ENCODE assay signal across 18 cellular contexts in genomic region chrX:154349359-154349935, GRCh38. TPM values are rescaled to one million over a fixed set of nuclear protein-coding genes. Genes with fewer than 3 reads are reported as not detected.
DNase-seq lines count a peak whose midpoint lies in the region; ATAC-seq and TF ChIP-seq lines count a peak whose summit lies in the region.
"Had no signal": no experiment of that assay in that cellular context is flagged by ENCODE, and none has a peak within 500 bp of the region (broad histone marks: within the 10 kb centered on the region; RNA-seq: fewer than 3 reads in every experiment).

No MANE protein-coding gene starts in this region.

- H3K4me3 Mint-ChIP-seq in CD4-positive, CD25-positive, alpha-beta regulatory T cell, result peak overlapping the region; percentile 31 to 89 (median 57)
- no peak overlapping the region for H3K4me3 Mint-ChIP-seq in activated CD8-positive, alpha-beta T cell treated with anti-CD3 and anti-CD28 coated beads, Interleukin-2, amount 10 ng/mL, durations not matched to agents 7 days and 5 days
- H3K4me3 Mint-ChIP-seq in naive thymus-derived CD8-positive, alpha-beta T cell, result peak overlapping the region in 5 of 10 donors; percentile 7 to 62 (median 45)
- H3K4me3 Mint-ChIP-seq: activated T-helper 17 cell treated with anti-CD3 and anti-CD28 coated beads, Interleukin-2, amount 50 U/mL, for 72 hours had no signal

- intact Hi-C loops in stomach (cut with DNase I; ENCODE audit: low total_unique reads), result no loop called here
- intact Hi-C loops in left colon (cut with DNase I, micrococcal nuclease), result no loop called here

- peaks cover 8% of the 10 kb centered on the region for H3K36me3 Mint-ChIP-seq in CD4-positive, CD25-positive, alpha-beta regulatory T cell
- H3K36me3 Mint-ChIP-seq in activated CD8-positive, alpha-beta T cell treated with anti-CD3 and anti-CD28 coated beads, Interleukin-2, amount 10 ng/mL, durations not matched to agents 7 days and 5 days (ENCODE audit: low read depth), result peaks cover 33% of the 10 kb centered on the region
- peaks cover 0 to 30% (median 0%) of the 10 kb centered on the region in 3 donors for H3K36me3 Mint-ChIP-seq in naive thymus-derived CD8-positive, alpha-beta T cell

- H3K27ac Mint-ChIP-seq in CD4-positive, CD25-positive, alpha-beta regulatory T cell, result peak overlapping the region in 1 of 3 donors; percentile 69
- H3K27ac Mint-ChIP-seq in activated CD8-positive, alpha-beta T cell treated with anti-CD3 and anti-CD28 coated beads, Interleukin-2, amount 10 ng/mL, durations not matched to agents 7 days and 5 days, result peak overlapping the region; percentile 49
- peak overlapping the region in 8 of 10 donors; percentile 19 to 95 (median 82) for H3K27ac Mint-ChIP-seq in naive thymus-derived CD8-positive, alpha-beta T cell
- H3K27ac Mint-ChIP-seq: activated T-helper 17 cell treated with anti-CD3 and anti-CD28 coated beads, Interleukin-2, amount 50 U/mL, for 72 hours had no signal

- CTCF ChIA-PET in activated CD8-positive, alpha-beta T cell treated with anti-CD3 and anti-CD28 coated beads, Interleukin-2, amount 10 ng/mL, durations not matched to agents 7 days and 5 days (lab: Charles Lee), result no interaction called here

- H3K27me3 ChIP-seq in CD4-positive, CD25-positive, alpha-beta regulatory T cell (ENCODE audit: control insufficient read depth, insufficient read depth, low read length), result no peaks in the 10 kb centered on the region
- no peaks in the 10 kb centered on the region for H3K27me3 ChIP-seq in stomach
- H3K27me3 ChIP-seq: body of pancreas had no signal

- H3K4me3 ChIP-seq in CD4-positive, CD25-positive, alpha-beta regulatory T cell (ENCODE audit: low read depth, low read length), result no peak overlapping the region
- no peak overlapping the region for H3K4me3 ChIP-seq in stomach
- H3K4me3 ChIP-seq: body of pancreas had no signal

- no peak for TF ChIP-seq POLR2A in stomach (IDR thresholded peaks at IDR 0.05)

- no peak for ATAC-seq in CD4-positive, CD25-positive, alpha-beta regulatory T cell (ENCODE audit: low read depth in 2 of 2)
- no peak for ATAC-seq in activated CD8-positive, alpha-beta T cell treated with anti-CD3 and anti-CD28 coated beads, Interleukin-2, amount 10 ng/mL, durations not matched to agents 7 days and 5 days
- no peak for ATAC-seq in naive thymus-derived CD8-positive, alpha-beta T cell
- ATAC-seq in HG03460 (IDR thresholded peaks at IDR 0.05; ENCODE audit: unreplicated experiment) (no peak), left colon (no peak)
- ATAC-seq: activated T-helper 17 cell treated with anti-CD3 and anti-CD28 coated beads, Interleukin-2, amount 50 U/mL, for 72 hours; body of pancreas had no signal

- peaks cover 41% of the 10 kb centered on the region for H3K36me3 ChIP-seq in CD4-positive, CD25-positive, alpha-beta regulatory T cell (ENCODE audit: control insufficient read depth, insufficient read depth, low read length)
- H3K36me3 ChIP-seq in stomach, result peaks cover 18 to 64% (median 62%) of the 10 kb centered on the region in 4 donors

- no peaks in the 10 kb centered on the region for H3K27me3 Mint-ChIP-seq in CD4-positive, CD25-positive, alpha-beta regulatory T cell
- no peaks in the 10 kb centered on the region for H3K27me3 Mint-ChIP-seq in activated CD8-positive, alpha-beta T cell treated with anti-CD3 and anti-CD28 coated beads, Interleukin-2, amount 10 ng/mL, durations not matched to agents 7 days and 5 days (ENCODE audit: low read depth)
- H3K27me3 Mint-ChIP-seq in naive thymus-derived CD8-positive, alpha-beta T cell, result no peaks in the 10 kb centered on the region
- H3K27me3 Mint-ChIP-seq: activated T-helper 17 cell treated with anti-CD3 and anti-CD28 coated beads, Interleukin-2, amount 50 U/mL, for 72 hours had no signal

- WGBS in stomach, 5 donors, result 50 to 84% (median 77%) methylated on average over 2 to 19 of the region's 19 CpGs; no CpG with 5 or more reads in 1 of the 5 donors

- peak overlapping the region; percentile 55 for H3K27ac ChIP-seq in CD4-positive, CD25-positive, alpha-beta regulatory T cell (ENCODE audit: insufficient read depth, low read length, poor library complexity, severe bottlenecking)
- H3K27ac ChIP-seq in stomach, result peak overlapping the region in 1 of 5 donors; percentile 26
- H3K27ac ChIP-seq: body of pancreas, C4-2B had no signal

- POLR2A ChIA-PET in activated CD8-positive, alpha-beta T cell treated with anti-CD3 and anti-CD28 coated beads, Interleukin-2, amount 10 ng/mL, durations not matched to agents 7 days and 5 days (lab: Charles Lee), result interaction anchor here (1.0 to 1.2 kb wide), 3 partner anchors 19 to 137 kb away, joined by 3 to 6 read pairs (median 4); partner anchors contain the start of gene UBL4A
- POLR2A ChIA-PET in naive thymus-derived CD8-positive, alpha-beta T cell (lab: Charles Lee), result interaction anchor here (0.9 to 6.4 kb wide), 9 partner anchors 8 to 198 kb away, joined by 3 to 101 read pairs (median 7); partner anchors contain the start of genes EMD, FLNA and IKBKG

- no peaks in the 10 kb centered on the region for H3K9me3 ChIP-seq in CD4-positive, CD25-positive, alpha-beta regulatory T cell (ENCODE audit: control insufficient read depth in 2 of 2, low read length in 2 of 2)
- H3K9me3 ChIP-seq in stomach, result no peaks in the 10 kb centered on the region
- H3K9me3 ChIP-seq: body of pancreas had no signal

- TF ChIP-seq CTCF in stomach (IDR thresholded peaks at IDR 0.05), result no peak

- no peak for TF ChIP-seq EP300 in stomach (IDR thresholded peaks at IDR 0.05)

- peaks cover 73% of the 10 kb centered on the region for H3K4me1 ChIP-seq in CD4-positive, CD25-positive, alpha-beta regulatory T cell (ENCODE audit: control insufficient read depth, insufficient read depth, low read length, poor library complexity, severe bottlenecking)
- H3K4me1 ChIP-seq in stomach, result peaks cover 0 to 18% (median 5%) of the 10 kb centered on the region in 4 donors
- H3K4me1 ChIP-seq: body of pancreas had no signal

- DNase-seq in CD4-positive, CD25-positive, alpha-beta regulatory T cell, result no peak
- DNase-seq in EL (peak; percentile 8), SIG-M5 (lab: John Stamatoyannopoulos, UW) (no peak), stomach (no peak), left colon (no peak)
- DNase-seq in activated CD8-positive, alpha-beta T cell treated with anti-CD3 and anti-CD28 coated beads, Interleukin-2, amount 10 ng/mL, durations not matched to agents 7 days and 5 days, result no peak
- DNase-seq in naive thymus-derived CD8-positive, alpha-beta T cell, result peak in 1 of 10 donors; percentile 59
- DNase-seq: activated CD4-positive, CD25-positive, alpha-beta regulatory T cell; body of pancreas; Karpas-422; NCI-H1436; NCI-H345; stimulated activated CD4-positive, alpha-beta T cell treated with anti-CD3 and anti-CD28 coated beads, Interleukin-4, amount 100 ng/mL, for 1 hour; SW 1271 had no signal

- peaks cover 0 to 2% (median 0%) of the 10 kb centered on the region in 7 donors for H3K9me3 Mint-ChIP-seq in CD4-positive, CD25-positive, alpha-beta regulatory T cell
- H3K9me3 Mint-ChIP-seq in activated CD8-positive, alpha-beta T cell treated with anti-CD3 and anti-CD28 coated beads, Interleukin-2, amount 10 ng/mL, durations not matched to agents 7 days and 5 days (ENCODE audit: insufficient read depth), result no peaks in the 10 kb centered on the region
- no peaks in the 10 kb centered on the region for H3K9me3 Mint-ChIP-seq in naive thymus-derived CD8-positive, alpha-beta T cell
- H3K9me3 Mint-ChIP-seq: activated T-helper 17 cell treated with anti-CD3 and anti-CD28 coated beads, Interleukin-2, amount 50 U/mL, for 72 hours had no signal

- peaks cover 0 to 66% (median 9%) of the 10 kb centered on the region in 4 donors for H3K4me1 Mint-ChIP-seq in CD4-positive, CD25-positive, alpha-beta regulatory T cell
- peaks cover 65% of the 10 kb centered on the region for H3K4me1 Mint-ChIP-seq in activated CD8-positive, alpha-beta T cell treated with anti-CD3 and anti-CD28 coated beads, Interleukin-2, amount 10 ng/mL, durations not matched to agents 7 days and 5 days (ENCODE audit: low read depth)
- H3K4me1 Mint-ChIP-seq in naive thymus-derived CD8-positive, alpha-beta T cell, result peaks cover 6 to 61% (median 48%) of the 10 kb centered on the region in 4 donors

RNA-seq across cellular contexts. Expression of gene FLNA, which starts 25.0 kb away (rescaled TPM):
- total RNA-seq in CD4-positive, CD25-positive, alpha-beta regulatory T cell, result 1,918 TPM
- polyA plus RNA-seq in CD4-positive, CD25-positive, alpha-beta regulatory T cell, result 100 to 1,000 TPM; 219 to 283 (median 250) TPM
- total RNA-seq in activated CD8-positive, alpha-beta T cell treated with anti-CD3 and anti-CD28 coated beads, Interleukin-2, amount 10 ng/mL, durations not matched to agents 7 days and 5 days, result 1,000 to 10,000 TPM; 1,371 to 1,454 TPM
- 100 to 1,000 TPM; 613 to 633 TPM for total RNA-seq in naive thymus-derived CD8-positive, alpha-beta T cell
- polyA plus RNA-seq in naive thymus-derived CD8-positive, alpha-beta T cell, result 100 to 1,000 TPM; 156 to 341 (median 169) TPM
- total RNA-seq in stomach (1,000 to 10,000 TPM in 4 of 5 donors, 100 to 1,000 TPM in 1; 638 to 3,511 (median 2,572) TPM), left colon (100 to 1,000 TPM in 1 of 2 donors, 10 to 100 TPM in 1; 84.2 to 741 TPM)
- polyA plus RNA-seq in stomach, result 1,000 to 10,000 TPM in 1 of 3 donors, 100 to 1,000 TPM in 1, 10 to 100 TPM in 1; 89.2 to 1,461 (median 171) TPM

RNA-seq across cellular contexts. Expression of gene EMD, which starts 29.6 kb away (rescaled TPM):
- 133 TPM for total RNA-seq in CD4-positive, CD25-positive, alpha-beta regulatory T cell
- polyA plus RNA-seq in CD4-positive, CD25-positive, alpha-beta regulatory T cell, result 10 to 100 TPM; 31.8 to 44.0 (median 34.6) TPM
- 10 to 100 TPM; 65.9 to 66.0 TPM for total RNA-seq in activated CD8-positive, alpha-beta T cell treated with anti-CD3 and anti-CD28 coated beads, Interleukin-2, amount 10 ng/mL, durations not matched to agents 7 days and 5 days
- 10 to 100 TPM; 90.4 to 95.4 TPM for total RNA-seq in naive thymus-derived CD8-positive, alpha-beta T cell
- 10 to 100 TPM; 35.5 to 37.1 (median 35.7) TPM for polyA plus RNA-seq in naive thymus-derived CD8-positive, alpha-beta T cell
- total RNA-seq in stomach, result 100 to 1,000 TPM in 1 of 5 donors, 10 to 100 TPM in 4; 24.2 to 117 (median 38.5) TPM
- 100 to 1,000 TPM in 1 of 3 donors, 10 to 100 TPM in 2; 62.9 to 135 (median 97.8) TPM for polyA plus RNA-seq in stomach
- 10 to 100 TPM; 31.9 to 33.1 TPM for total RNA-seq in left colon

RNA-seq across cellular contexts. Expression of gene RPL10, which starts 48.7 kb away (rescaled TPM):
- total RNA-seq in CD4-positive, CD25-positive, alpha-beta regulatory T cell, result 4,192 TPM
- 1,000 to 10,000 TPM; 3,877 to 6,073 (median 4,905) TPM for polyA plus RNA-seq in CD4-positive, CD25-positive, alpha-beta regulatory T cell
- total RNA-seq in activated CD8-positive, alpha-beta T cell treated with anti-CD3 and anti-CD28 coated beads, Interleukin-2, amount 10 ng/mL, durations not matched to agents 7 days and 5 days, result 1,000 to 10,000 TPM; 2,758 to 2,862 TPM
- total RNA-seq in naive thymus-derived CD8-positive, alpha-beta T cell, result 1,000 to 10,000 TPM; 4,733 to 4,862 TPM
- polyA plus RNA-seq in naive thymus-derived CD8-positive, alpha-beta T cell, result 1,000 to 10,000 TPM; 5,585 to 7,081 (median 6,663) TPM
- total RNA-seq in stomach (1,000 to 10,000 TPM in 4 of 5 donors, 100 to 1,000 TPM in 1; 783 to 3,421 (median 2,020) TPM), left colon (1,000 to 10,000 TPM; 2,262 to 2,406 TPM)
- polyA plus RNA-seq in stomach, result 1,000 to 10,000 TPM; 5,802 to 8,616 (median 6,179) TPM

RNA-seq across cellular contexts. Expression of gene TKTL1, which starts 53.9 kb away (rescaled TPM):
- 8.1 TPM for total RNA-seq in CD4-positive, CD25-positive, alpha-beta regulatory T cell
- 10 to 100 TPM; 21.0 to 34.3 (median 25.4) TPM for polyA plus RNA-seq in CD4-positive, CD25-positive, alpha-beta regulatory T cell
- 1 to 10 TPM; 1.3 to 1.5 TPM for total RNA-seq in activated CD8-positive, alpha-beta T cell treated with anti-CD3 and anti-CD28 coated beads, Interleukin-2, amount 10 ng/mL, durations not matched to agents 7 days and 5 days
- 1 to 10 TPM; 1.1 to 2.2 TPM for total RNA-seq in naive thymus-derived CD8-positive, alpha-beta T cell
- 10 to 100 TPM; 38.8 to 56.4 (median 39.0) TPM for polyA plus RNA-seq in naive thymus-derived CD8-positive, alpha-beta T cell
- not detected for total RNA-seq in stomach
- not detected for polyA plus RNA-seq in stomach
- not detected for total RNA-seq in left colon
- total RNA-seq: body of pancreas had no signal

RNA-seq across cellular contexts. Expression of gene TEX28, which starts 54.5 kb away (rescaled TPM):
- total RNA-seq in CD4-positive, CD25-positive, alpha-beta regulatory T cell, result not detected
- polyA plus RNA-seq in CD4-positive, CD25-positive, alpha-beta regulatory T cell, result not detected
- not detected for total RNA-seq in activated CD8-positive, alpha-beta T cell treated with anti-CD3 and anti-CD28 coated beads, Interleukin-2, amount 10 ng/mL, durations not matched to agents 7 days and 5 days
- not detected for total RNA-seq in naive thymus-derived CD8-positive, alpha-beta T cell
- polyA plus RNA-seq in naive thymus-derived CD8-positive, alpha-beta T cell, result not detected
- total RNA-seq in stomach (not detected), left colon (not detected)
- not detected for polyA plus RNA-seq in stomach
- total RNA-seq: activated T-helper 17 cell treated with anti-CD3 and anti-CD28 coated beads, Interleukin-2, amount 50 U/mL, for 72 hours; body of pancreas; frontal cortex had no signal
